In the genomic region with DNA sequence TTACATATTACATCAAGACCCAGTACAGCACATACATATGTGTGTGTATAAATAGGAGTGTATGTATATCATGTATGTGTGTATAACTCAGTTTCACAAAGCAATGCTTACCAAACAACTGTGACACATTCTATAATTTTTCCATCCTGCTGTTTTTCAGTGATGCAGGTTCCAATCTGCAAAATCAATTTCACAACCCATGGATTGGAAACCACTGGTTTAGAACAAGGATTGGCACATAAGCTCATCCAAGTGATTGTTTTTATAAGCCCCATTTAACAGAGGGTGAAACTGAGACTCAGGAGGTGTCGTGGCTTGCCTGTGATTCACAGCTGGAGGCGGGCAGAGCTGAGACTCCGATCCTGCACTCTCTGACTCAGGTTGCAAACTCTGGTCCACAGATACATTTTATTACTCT, we compare ENCODE assay signal across 14 cellular contexts.
DNase-seq lines count a peak whose midpoint lies in the region; ATAC-seq, FAIRE-seq and TF ChIP-seq lines count a peak whose summit lies in the region.
"Had no signal": no experiment of that assay in that cellular context is flagged by ENCODE, and none has a peak within 500 bp of the region (broad histone marks: within the 10 kb centered on the region; RNA-seq: fewer than 3 reads in every experiment).

No MANE protein-coding gene starts in this region.

- no peaks in the 10 kb centered on the region for H3K27me3 ChIP-seq in IMR-90 (ENCODE audit: control insufficient read depth, insufficient read depth, low read length)
- H3K27me3 ChIP-seq in mammary epithelial cell (ENCODE audit: insufficient read depth, low read length) = no peaks in the 10 kb centered on the region
- H3K27me3 ChIP-seq: tibial nerve had no signal

- no peaks in the 10 kb centered on the region for H3K79me2 ChIP-seq in mammary epithelial cell (ENCODE audit: insufficient read depth, low read length)
- H3K79me2 ChIP-seq: parathyroid adenoma had no signal

- H2BK20ac ChIP-seq in IMR-90 (ENCODE audit: low read depth, low read length) = no peak overlapping the region

- peaks cover 3% of the 10 kb centered on the region; the same call in 1 of the 2 replicates for H3K4me1 ChIP-seq in IMR-90 (ENCODE audit: control insufficient read depth, insufficient read depth, low read length)
- peaks cover 7% of the 10 kb centered on the region for H3K4me1 ChIP-seq in mammary epithelial cell (ENCODE audit: insufficient read depth, low read length)
- H3K4me1 ChIP-seq: parathyroid adenoma had no signal

- no peak overlapping the region for H4K91ac ChIP-seq in IMR-90 (ENCODE audit: insufficient read depth, low read depth, low read length)

- H3K4ac ChIP-seq in IMR-90 (ENCODE audit: low read depth, low read length) = no peak overlapping the region

- H3K4me2 ChIP-seq in IMR-90 (ENCODE audit: low read depth, low read length) (no peak overlapping the region), mammary epithelial cell (ENCODE audit: insufficient read depth, low read depth, low read length) (no peak overlapping the region)

- no peak overlapping the region for H2AFZ ChIP-seq in IMR-90 (replicated peaks; ENCODE audit: low read length, poor library complexity)
- H2AFZ ChIP-seq in mammary epithelial cell (ENCODE audit: low read depth, low read length) = no peak overlapping the region
- H2AFZ ChIP-seq: parathyroid adenoma had no signal

- no peak overlapping the region for H4K8ac ChIP-seq in IMR-90 (ENCODE audit: low read depth in 2 of 2, low read length in 2 of 2)

- no peak overlapping the region for H3K18ac ChIP-seq in IMR-90 (ENCODE audit: low read depth, low read length)

- 0 out of 2 replicates have a peak, but pooled peaks cover 6% of the 10 kb centered on the region for H3K9me1 ChIP-seq in IMR-90 (ENCODE audit: insufficient read depth, low read length)

- no peak overlapping the region for H2BK5ac ChIP-seq in IMR-90 (ENCODE audit: low read depth, low read length, poor library complexity, severe bottlenecking)

- POLR2A ChIA-PET in IMR-90 (lab: Charles Lee; ENCODE audit: unreplicated experiment) = no interaction called here

- no peak for FAIRE-seq in D721Med (lab: Jason Lieb, UNC)

- dilution Hi-C loops in IMR-90 (cut with HindIII; ENCODE audit: low sequenced_read_pairs, unreplicated experiment) = no loop called here
- dilution Hi-C loops in mammary epithelial cell (cut with HindIII; ENCODE audit: low sequenced_read_pairs) = no loop called here

- no peaks in the 10 kb centered on the region for H3K36me3 ChIP-seq in IMR-90 (ENCODE audit: control insufficient read depth, insufficient read depth, low read length)
- H3K36me3 ChIP-seq in mammary epithelial cell (ENCODE audit: insufficient read depth, low read length) = no peaks in the 10 kb centered on the region
- H3K36me3 ChIP-seq: tibial nerve had no signal

- TF ChIP-seq POLR2A in IMR-90 (IDR thresholded peaks at IDR 0.05; ENCODE audit: low read depth, low read length) = no peak

- no peak overlapping the region for H3K56ac ChIP-seq in IMR-90 (ENCODE audit: extremely low read depth, insufficient read depth, low read length)

- no peak overlapping the region for H2AK9ac ChIP-seq in IMR-90 (replicated peaks; ENCODE audit: low read depth, low read length, poor library complexity)

- in situ Hi-C loops in IMR-90 (cut with MboI; ENCODE audit: low sequenced_read_pairs) = loop anchor here (5.0 to 10.0 kb wide), 2 partner anchors 184 to 427 kb away; no protein-coding TSS in a partner anchor
- in situ Hi-C loops in mammary epithelial cell (cut with MboI; ENCODE audit: low sequenced_read_pairs in 2 of 2) = loop anchor here (5.0 kb wide), 1 partner anchor 184 kb away; no protein-coding TSS in a partner anchor

- no peak overlapping the region for H2BK120ac ChIP-seq in IMR-90 (ENCODE audit: low read depth, low read length)

- no peaks in the 10 kb centered on the region for H3K9me3 ChIP-seq in IMR-90 (ENCODE audit: control insufficient read depth, insufficient read depth, low read length)
- H3K9me3 ChIP-seq in mammary epithelial cell (replicated peaks; ENCODE audit: insufficient read depth, low read length) = no peaks in the 10 kb centered on the region
- H3K9me3 ChIP-seq: tibial nerve had no signal

- H3K14ac ChIP-seq in IMR-90 (replicated peaks; ENCODE audit: low read depth, low read length) = no peak overlapping the region

- H3K27ac ChIP-seq in IMR-90 (ENCODE audit: insufficient read depth, low read length) = no peak overlapping the region
- no peak overlapping the region for H3K27ac ChIP-seq in mammary epithelial cell (ENCODE audit: insufficient read depth, low read depth, low read length)
- H3K27ac ChIP-seq: 22Rv1, parathyroid adenoma, tibial nerve had no signal

- peak; percentile 81 to 92 for ATAC-seq in activated CD4-positive, CD25-positive, alpha-beta regulatory T cell treated with anti-CD3 and anti-CD28 coated beads, Interleukin-2, amount 50 U/mL, for 24 hours
- ATAC-seq in IMR-90 (ENCODE audit: low read depth) (no peak), HG02852 (IDR thresholded peaks at IDR 0.05; ENCODE audit: unreplicated experiment) (no peak), HG03045 (IDR thresholded peaks at IDR 0.05; ENCODE audit: unreplicated experiment) (no peak)

- H4K20me1 ChIP-seq in IMR-90 (ENCODE audit: insufficient read depth, low read length) (no peaks in the 10 kb centered on the region), mammary epithelial cell (ENCODE audit: insufficient read depth, low read length) (no peaks in the 10 kb centered on the region)

- no peaks in the 10 kb centered on the region for H3K79me1 ChIP-seq in IMR-90 (ENCODE audit: low read depth in 1 of 2, low read length in 2 of 2)

- H3K23ac ChIP-seq in IMR-90 (ENCODE audit: low read depth, low read length) = no peak overlapping the region

- H3K9ac ChIP-seq in IMR-90 (ENCODE audit: low read depth, low read length) (no peak overlapping the region), mammary epithelial cell (ENCODE audit: insufficient read depth, low read length) (no peak overlapping the region)
- H3K9ac ChIP-seq: parathyroid adenoma had no signal

- CTCF ChIA-PET in IMR-90 (lab: Yijun Ruan, JAX) = interaction anchor here (0.6 to 1.6 kb wide), 2 partner anchors 181 to 186 kb away, joined by 3 to 8 read pairs; no protein-coding TSS in a partner anchor
- CTCF ChIA-PET in mammary epithelial cell (lab: Charles Lee; ENCODE audit: low non-redundant PET) = interaction anchor here (0.5 kb wide), 1 partner anchor 27 kb away, joined by 9 read pairs; no protein-coding TSS in a partner anchor

- no peak for DNase-seq in activated CD4-positive, CD25-positive, alpha-beta regulatory T cell (lab: John Stamatoyannopoulos, UW)
- DNase-seq in IMR-90 (peak; percentile 34), mammary epithelial cell (peak; percentile 78), D721Med (ENCODE audit: insufficient read length, low spot score) (no peak)
- DNase-seq in stimulated activated CD4-positive, alpha-beta T cell treated with anti-CD3 and anti-CD28 coated beads, Interleukin-4, amount 100 ng/mL, for 1 hour = peak; percentile 40
- DNase-seq: NCI-H524 treated with DMSO at 0.1 percent for 48 hours, Right ventricle myocardium superior, T1000 had no signal

- TF ChIP-seq CTCF in IMR-90 (conservative IDR thresholded peaks at IDR 0.05; ENCODE audit: low read depth, low read length) (no peak), mammary epithelial cell (conservative IDR thresholded peaks at IDR 0.05 in 1 of 2, IDR thresholded peaks at IDR 0.05 in 1 of 2; ENCODE audit: extremely low read depth in 1 of 2, insufficient read depth in 1 of 2, low read depth in 1 of 2, low read length in 2 of 2) (no peak), D721Med (IDR thresholded peaks at IDR 0.05; ENCODE audit: insufficient read depth, missing control alignments) (no peak)

- BruUV-seq in IMR-90 (replicated peaks; lab: Mats Ljungman, UMichigan) (no TSS peak), mammary epithelial cell (replicated peaks; lab: Mats Ljungman, UMichigan) (no TSS peak)

- intact Hi-C loops in IMR-90 (cut with micrococcal nuclease) (no loop called here), mammary epithelial cell (cut with micrococcal nuclease) (loop anchor here (5.0 kb wide), 2 partner anchors 264 to 1099 kb away; no protein-coding TSS in a partner anchor)

- H4K5ac ChIP-seq in IMR-90 (ENCODE audit: low read depth, low read length) = no peak overlapping the region

- H3K4me3 ChIP-seq in IMR-90 (ENCODE audit: insufficient read depth, low read depth, low read length) = no peak overlapping the region
- H3K4me3 ChIP-seq in mammary epithelial cell (replicated peaks in 1 of 3; ENCODE audit: insufficient read depth in 1 of 3, low read depth in 2 of 3, low read length in 3 of 3) = no peak overlapping the region
- H3K4me3 ChIP-seq: tibial nerve had no signal

- H2BK15ac ChIP-seq in IMR-90 (ENCODE audit: low read depth, low read length) = no peak overlapping the region

- TF ChIP-seq RAD21 in IMR-90 (IDR thresholded peaks at IDR 0.05; ENCODE audit: low read length) = no peak

- WGBS in IMR-90 (ENCODE audit: extremely low coverage in 2 of 2, insufficient read length in 1 of 2), 2 experiments = 100% methylated on average over 1 of the region's 3 CpGs; no CpG with 5 or more reads in 1 of the 2 experiments
- 15% methylated on average over 3 of the region's 3 CpGs for WGBS in mammary epithelial cell (ENCODE audit: low coverage, missing lambda C conversion rate)

- no peak overlapping the region for H2AK5ac ChIP-seq in IMR-90 (ENCODE audit: low read depth, low read length)

TF ChIP-seq in IMR-90, 13 proteins besides CTCF, POLR2A, EP300 and RAD21:
- TF ChIP-seq RCOR1 (IDR thresholded peaks at IDR 0.05; ENCODE audit: insufficient replicate concordance, low read length) = peak; percentile 89
- no peak for TF ChIP-seq CHD1 (IDR thresholded peaks at IDR 0.05; ENCODE audit: low read depth, low read length)

Comparison
In these comparisons a context has a peak if more than half of its experiments do, and no peak if none do; other contexts are left out.
1. ATAC-seq: peak in activated CD4-positive, CD25-positive, alpha-beta regulatory T cell treated with anti-CD3 and anti-CD28 coated beads, Interleukin-2, amount 50 U/mL, for 24 hours (2 of 2); none in IMR-90 (single experiment), HG02852 (single experiment) and HG03045 (single experiment).
2. DNase-seq: peak in IMR-90 (single experiment), mammary epithelial cell (single experiment) and stimulated activated CD4-positive, alpha-beta T cell treated with anti-CD3 and anti-CD28 coated beads, Interleukin-4, amount 100 ng/mL, for 1 hour (single experiment); none in activated CD4-positive, CD25-positive, alpha-beta regulatory T cell (0 of 4) and D721Med (single experiment).